In the genomic region with DNA sequence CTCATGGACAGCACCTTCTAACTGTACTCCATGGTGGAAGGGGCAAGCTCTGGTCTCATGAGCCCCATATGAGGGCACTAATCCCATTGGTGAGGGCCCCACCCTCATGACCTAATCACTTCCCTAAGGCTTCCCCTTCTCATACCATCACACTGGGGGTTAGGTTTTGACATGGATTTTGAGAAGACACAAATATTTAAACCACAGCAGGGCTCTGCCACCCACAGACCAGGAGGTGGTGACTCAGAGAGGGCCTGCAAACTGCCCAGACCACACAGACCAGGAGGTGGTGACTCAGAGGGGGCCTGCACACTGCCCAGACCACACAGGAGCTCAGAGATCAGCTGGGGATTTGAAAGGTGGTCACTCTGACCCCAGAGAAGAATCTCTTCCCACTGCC, we compare ENCODE assay signal across 17 cellular contexts.
A peak's percentile ranks its signal among the peaks of the same experiment; 100 is the strongest.
DNase-seq lines count a peak whose midpoint lies in the region; ATAC-seq and TF ChIP-seq lines count a peak whose summit lies in the region.
"Had no signal": no experiment of that assay in that cellular context is flagged by ENCODE, and none has a peak within 500 bp of the region (broad histone marks: within the 10 kb centered on the region; RNA-seq: fewer than 3 reads in every experiment).

No MANE protein-coding gene starts in this region.

- peaks cover 12 to 17% of the 10 kb centered on the region in 2 donors for H3K9me3 Mint-ChIP-seq in activated naive CD4-positive, alpha-beta T cell treated with anti-CD3 and anti-CD28 coated beads, Interleukin-2, amount 50 U/mL, for 72 hours
- H3K9me3 Mint-ChIP-seq in activated naive CD4-positive, alpha-beta T cell treated with anti-CD3 and anti-CD28 coated beads, Interleukin-2, amount 10 ng/mL, durations not matched to agents 7 days and 5 days, result peaks cover 18% of the 10 kb centered on the region
- H3K9me3 Mint-ChIP-seq in stimulated activated memory B cell treated with anti-CD40 and anti-IgM and Interleukin-4, amounts not matched to agents 10 μg/mL and 1 μg/mL and 100 μg/mL, for 72 hours, result peaks cover 14% of the 10 kb centered on the region

- H3K4me3 Mint-ChIP-seq in activated naive CD4-positive, alpha-beta T cell treated with anti-CD3 and anti-CD28 coated beads, Interleukin-2, amount 10 ng/mL, durations not matched to agents 7 days and 5 days, result no peak overlapping the region
- no peak overlapping the region for H3K4me3 Mint-ChIP-seq in stimulated activated memory B cell treated with anti-CD40 and anti-IgM and Interleukin-4, amounts not matched to agents 10 μg/mL and 1 μg/mL and 100 μg/mL, for 72 hours
- H3K4me3 Mint-ChIP-seq: activated naive CD4-positive, alpha-beta T cell treated with anti-CD3 and anti-CD28 coated beads, Interleukin-2, amount 50 U/mL, for 24 hours; mesothelial cell of epicardium had no signal

- no peak overlapping the region for H3K27ac ChIP-seq in RWPE2 (ENCODE audit: poor library complexity, severe bottlenecking)
- H3K27ac ChIP-seq: A549, dorsolateral prefrontal cortex had no signal

- CTCF ChIA-PET in activated naive CD4-positive, alpha-beta T cell treated with anti-CD3 and anti-CD28 coated beads, Interleukin-2, amount 10 ng/mL, durations not matched to agents 7 days and 5 days (lab: Charles Lee), result no interaction called here

- ATAC-seq in activated naive CD4-positive, alpha-beta T cell treated with anti-CD3 and anti-CD28 coated beads, Interleukin-2, amount 50 U/mL, for 72 hours, result peak; percentile 50 to 88
- ATAC-seq in RWPE2 (ENCODE audit: low read depth) (peak; percentile 33; the same call in 2 of the 3 replicates), GM21717 (IDR thresholded peaks at IDR 0.05; ENCODE audit: unreplicated experiment) (no peak)
- ATAC-seq in stimulated activated memory B cell treated with anti-CD40 and anti-IgM and Interleukin-4, amounts not matched to agents 10 μg/mL and 1 μg/mL and 100 μg/mL, for 72 hours, result no peak

- H3K36me3 ChIP-seq in RWPE2 (ENCODE audit: low read depth), result no peaks in the 10 kb centered on the region

- no peak for TF ChIP-seq CTCF in RWPE2 (IDR thresholded peaks at IDR 0.05; ENCODE audit: poor library complexity, severe bottlenecking)

- no peaks in the 10 kb centered on the region for H3K9me3 ChIP-seq in RWPE2 (ENCODE audit: severe bottlenecking)

- H3K27ac Mint-ChIP-seq in activated naive CD4-positive, alpha-beta T cell treated with anti-CD3 and anti-CD28 coated beads, Interleukin-2, amount 50 U/mL, for 72 hours, result peak overlapping the region in 1 of 2 donors; percentile 25
- no peak overlapping the region for H3K27ac Mint-ChIP-seq in activated naive CD4-positive, alpha-beta T cell treated with anti-CD3 and anti-CD28 coated beads, Interleukin-2, amount 10 ng/mL, durations not matched to agents 7 days and 5 days
- no peak overlapping the region for H3K27ac Mint-ChIP-seq in stimulated activated memory B cell treated with anti-CD40 and anti-IgM and Interleukin-4, amounts not matched to agents 10 μg/mL and 1 μg/mL and 100 μg/mL, for 72 hours
- H3K27ac Mint-ChIP-seq: activated naive CD4-positive, alpha-beta T cell treated with anti-CD3 and anti-CD28 coated beads, Interleukin-2, amount 50 U/mL, for 24 hours; mesothelial cell of epicardium had no signal

- peaks cover 29 to 32% of the 10 kb centered on the region in 2 donors for H3K36me3 Mint-ChIP-seq in activated naive CD4-positive, alpha-beta T cell treated with anti-CD3 and anti-CD28 coated beads, Interleukin-2, amount 50 U/mL, for 72 hours
- H3K36me3 Mint-ChIP-seq in activated naive CD4-positive, alpha-beta T cell treated with anti-CD3 and anti-CD28 coated beads, Interleukin-2, amount 10 ng/mL, durations not matched to agents 7 days and 5 days, result no peaks in the 10 kb centered on the region
- H3K36me3 Mint-ChIP-seq in stimulated activated memory B cell treated with anti-CD40 and anti-IgM and Interleukin-4, amounts not matched to agents 10 μg/mL and 1 μg/mL and 100 μg/mL, for 72 hours, result peaks cover 26% of the 10 kb centered on the region

- no peaks in the 10 kb centered on the region for H3K27me3 Mint-ChIP-seq in activated naive CD4-positive, alpha-beta T cell treated with anti-CD3 and anti-CD28 coated beads, Interleukin-2, amount 10 ng/mL, durations not matched to agents 7 days and 5 days
- peaks cover 7% of the 10 kb centered on the region for H3K27me3 Mint-ChIP-seq in stimulated activated memory B cell treated with anti-CD40 and anti-IgM and Interleukin-4, amounts not matched to agents 10 μg/mL and 1 μg/mL and 100 μg/mL, for 72 hours
- H3K27me3 Mint-ChIP-seq: activated naive CD4-positive, alpha-beta T cell treated with anti-CD3 and anti-CD28 coated beads, Interleukin-2, amount 50 U/mL, for 24 hours had no signal

- DNase-seq in activated naive CD4-positive, alpha-beta T cell treated with anti-CD3 and anti-CD28 coated beads, Interleukin-2, amount 50 U/mL, for 72 hours (ENCODE audit: low spot score in 2 of 2), result no peak
- DNase-seq in activated naive CD4-positive, alpha-beta T cell treated with anti-CD3 and anti-CD28 coated beads, Interleukin-2, amount 10 ng/mL, durations not matched to agents 7 days and 5 days, result no peak
- DNase-seq in RWPE2 (ENCODE audit: low spot score) (no peak), fibroblast of peridontal ligament (ENCODE audit: extremely low read depth) (peak; percentile 44), stromal cell of bone marrow (ENCODE audit: low read depth) (peak; percentile 14)
- DNase-seq in activated CD8-positive, alpha-beta memory T cell treated with anti-CD3 and anti-CD28 coated beads, Interleukin-2, amount 50 U/mL, for 48 hours, result no peak
- DNase-seq: activated CD4-positive, alpha-beta T cell treated with anti-CD3 and anti-CD28 coated beads, Interleukin-2, amount 50 U/mL, for 1 hour; hippocampal formation; NCI-H1105 treated with DMSO at 0.1 percent for 48 hours; NCI-H748 treated with DMSO at 0.1 percent for 48 hours; stimulated activated CD4-positive, alpha-beta T cell treated with anti-CD3 and anti-CD28 coated beads, Interleukin-4, amount 100 ng/mL, for 1 hour had no signal

- no peak overlapping the region for H3K4me3 ChIP-seq in RWPE2 (ENCODE audit: severe bottlenecking)
- H3K4me3 ChIP-seq: A549, dorsolateral prefrontal cortex had no signal

- H3K27me3 ChIP-seq in RWPE2 (ENCODE audit: insufficient read depth, poor library complexity, severe bottlenecking), result no peaks in the 10 kb centered on the region

- no peaks in the 10 kb centered on the region for H3K4me1 Mint-ChIP-seq in activated naive CD4-positive, alpha-beta T cell treated with anti-CD3 and anti-CD28 coated beads, Interleukin-2, amount 10 ng/mL, durations not matched to agents 7 days and 5 days
- no peaks in the 10 kb centered on the region for H3K4me1 Mint-ChIP-seq in stimulated activated memory B cell treated with anti-CD40 and anti-IgM and Interleukin-4, amounts not matched to agents 10 μg/mL and 1 μg/mL and 100 μg/mL, for 72 hours

- no peaks in the 10 kb centered on the region for H3K4me1 ChIP-seq in RWPE2 (ENCODE audit: insufficient read depth, poor library complexity, severe bottlenecking)

Comparison
In these comparisons a context has a peak if more than half of its experiments do, and no peak if none do; other contexts are left out.
1. ATAC-seq: peak in activated naive CD4-positive, alpha-beta T cell treated with anti-CD3 and anti-CD28 coated beads, Interleukin-2, amount 50 U/mL, for 72 hours (2 of 2) and RWPE2 (single experiment); none in GM21717 (single experiment) and stimulated activated memory B cell treated with anti-CD40 and anti-IgM and Interleukin-4, amounts not matched to agents 10 μg/mL and 1 μg/mL and 100 μg/mL, for 72 hours (single experiment).
2. DNase-seq: peak in fibroblast of peridontal ligament (single experiment) and stromal cell of bone marrow (single experiment); none in activated naive CD4-positive, alpha-beta T cell treated with anti-CD3 and anti-CD28 coated beads, Interleukin-2, amount 50 U/mL, for 72 hours (0 of 2), activated naive CD4-positive, alpha-beta T cell treated with anti-CD3 and anti-CD28 coated beads, Interleukin-2, amount 10 ng/mL, durations not matched to agents 7 days and 5 days (single experiment), RWPE2 (single experiment) and activated CD8-positive, alpha-beta memory T cell treated with anti-CD3 and anti-CD28 coated beads, Interleukin-2, amount 50 U/mL, for 48 hours (single experiment).